Comparison of ENCODE assay signal across 13 cellular contexts in the genomic region with DNA sequence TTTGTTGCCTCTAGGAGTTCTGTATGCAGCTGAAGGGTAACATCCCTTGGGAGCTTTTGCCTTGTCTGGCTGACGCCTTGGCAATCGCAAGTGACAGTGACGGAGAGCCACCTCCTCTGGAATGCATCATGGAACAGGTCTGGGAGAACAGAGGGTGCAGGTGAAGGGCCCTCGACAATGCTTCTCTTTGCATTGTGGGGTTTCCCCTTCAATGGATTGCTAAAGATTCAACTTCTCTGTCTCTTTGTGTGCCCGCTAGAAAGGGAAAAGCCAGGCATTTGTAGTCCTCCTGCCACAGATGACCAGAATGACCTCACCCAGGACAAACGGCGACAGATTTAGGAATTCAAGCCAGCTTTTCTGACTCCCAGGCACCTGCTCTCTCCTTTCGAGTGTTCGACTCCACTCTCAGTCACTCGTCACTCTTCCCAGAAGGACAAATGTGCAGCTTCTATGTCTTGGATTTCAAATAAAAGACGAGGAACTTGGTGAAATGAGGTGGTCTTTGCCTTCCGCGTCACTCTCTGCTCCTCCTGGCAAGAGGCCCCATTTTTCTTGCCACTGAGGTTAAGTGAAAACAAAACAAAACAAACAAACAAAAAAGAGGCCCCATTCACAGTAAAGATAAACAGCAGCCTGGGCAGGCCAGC. TPM values are rescaled to one million over a fixed set of nuclear protein-coding genes. Genes with fewer than 3 reads are reported as not detected.
DNase-seq lines count a peak whose midpoint lies in the region; ATAC-seq lines count a peak whose summit lies in the region.
"Had no signal": no experiment of that assay in that cellular context is flagged by ENCODE, and none has a peak within 500 bp of the region (broad histone marks: within the 10 kb centered on the region; RNA-seq: fewer than 3 reads in every experiment).

No MANE protein-coding gene starts in this region.

- peak; percentile 21 for DNase-seq in activated naive CD4-positive, alpha-beta T cell treated with anti-CD3 and anti-CD28 coated beads for 36 hours
- no peak for DNase-seq in activated naive CD4-positive, alpha-beta T cell (lab: John Stamatoyannopoulos, UW)
- peak; percentile 30 for DNase-seq in activated CD8-positive, alpha-beta memory T cell treated with anti-CD3 and anti-CD28 coated beads, Interleukin-2, amount 10 ng/mL, durations not matched to agents 7 days and 5 days
- peak; percentile 31 for DNase-seq in ecto neural progenitor cell (ENCODE audit: low spot score)
- peak in 1 of 2 donors; percentile 10 for DNase-seq in stimulated activated naive CD8-positive, alpha-beta T cell treated with anti-CD3 and anti-CD28 coated beads, Interleukin-15, amount 100 ng/mL, for 72 hours
- no peak for DNase-seq in A172 (ENCODE audit: low spot score)
- no peak for DNase-seq in superior temporal gyrus (ENCODE audit: extremely low spot score)
- DNase-seq: body of pancreas, left cardiac atrium, NCI-H1694, NCI-H446 had no signal

- no peak overlapping the region for H3K4me3 Mint-ChIP-seq in activated naive CD4-positive, alpha-beta T cell treated with anti-CD3 and anti-CD28 coated beads for 36 hours
- H3K4me3 Mint-ChIP-seq in activated CD8-positive, alpha-beta memory T cell treated with anti-CD3 and anti-CD28 coated beads, Interleukin-2, amount 10 ng/mL, durations not matched to agents 7 days and 5 days: no peak overlapping the region
- H3K4me3 Mint-ChIP-seq in stimulated activated naive CD8-positive, alpha-beta T cell treated with anti-CD3 and anti-CD28 coated beads, Interleukin-15, amount 100 ng/mL, for 72 hours: peak overlapping the region; percentile 5 to 26

- no peak for ATAC-seq in activated CD8-positive, alpha-beta memory T cell treated with anti-CD3 and anti-CD28 coated beads, Interleukin-2, amount 10 ng/mL, durations not matched to agents 7 days and 5 days
- peak; percentile 17 for ATAC-seq in stimulated activated naive CD8-positive, alpha-beta T cell treated with anti-CD3 and anti-CD28 coated beads, Interleukin-15, amount 100 ng/mL, for 72 hours
- no peak for ATAC-seq in GM18907 (IDR thresholded peaks at IDR 0.05; ENCODE audit: unreplicated experiment)
- ATAC-seq: body of pancreas had no signal

- H3K36me3 Mint-ChIP-seq in activated naive CD4-positive, alpha-beta T cell treated with anti-CD3 and anti-CD28 coated beads for 36 hours (ENCODE audit: low read depth): peaks cover 83% of the 10 kb centered on the region
- H3K36me3 Mint-ChIP-seq in activated CD8-positive, alpha-beta memory T cell treated with anti-CD3 and anti-CD28 coated beads, Interleukin-2, amount 10 ng/mL, durations not matched to agents 7 days and 5 days: peaks cover 81% of the 10 kb centered on the region

- H3K4me1 Mint-ChIP-seq in activated naive CD4-positive, alpha-beta T cell treated with anti-CD3 and anti-CD28 coated beads for 36 hours (ENCODE audit: low read depth): peaks cover 74% of the 10 kb centered on the region
- peaks cover 77% of the 10 kb centered on the region for H3K4me1 Mint-ChIP-seq in activated CD8-positive, alpha-beta memory T cell treated with anti-CD3 and anti-CD28 coated beads, Interleukin-2, amount 10 ng/mL, durations not matched to agents 7 days and 5 days
- H3K4me1 Mint-ChIP-seq in stimulated activated naive CD8-positive, alpha-beta T cell treated with anti-CD3 and anti-CD28 coated beads, Interleukin-15, amount 100 ng/mL, for 72 hours: peaks cover 85% of the 10 kb centered on the region

- peaks cover 2% of the 10 kb centered on the region for H3K9me3 Mint-ChIP-seq in activated naive CD4-positive, alpha-beta T cell treated with anti-CD3 and anti-CD28 coated beads for 36 hours
- H3K9me3 Mint-ChIP-seq in activated CD8-positive, alpha-beta memory T cell treated with anti-CD3 and anti-CD28 coated beads, Interleukin-2, amount 10 ng/mL, durations not matched to agents 7 days and 5 days (ENCODE audit: low read depth): no peaks in the 10 kb centered on the region
- H3K9me3 Mint-ChIP-seq in stimulated activated naive CD8-positive, alpha-beta T cell treated with anti-CD3 and anti-CD28 coated beads, Interleukin-15, amount 100 ng/mL, for 72 hours: peaks cover under 1 to 1% of the 10 kb centered on the region in 2 donors

- H3K27ac Mint-ChIP-seq in activated naive CD4-positive, alpha-beta T cell treated with anti-CD3 and anti-CD28 coated beads for 36 hours: peak overlapping the region; percentile 44
- peak overlapping the region; percentile 42 for H3K27ac Mint-ChIP-seq in activated CD8-positive, alpha-beta memory T cell treated with anti-CD3 and anti-CD28 coated beads, Interleukin-2, amount 10 ng/mL, durations not matched to agents 7 days and 5 days
- peak overlapping the region in 1 of 2 donors; percentile 87 for H3K27ac Mint-ChIP-seq in stimulated activated naive CD8-positive, alpha-beta T cell treated with anti-CD3 and anti-CD28 coated beads, Interleukin-15, amount 100 ng/mL, for 72 hours

- intact Hi-C loops in activated naive CD4-positive, alpha-beta T cell treated with anti-CD3 and anti-CD28 coated beads for 36 hours (cut with micrococcal nuclease): loop anchor here (2.0 kb wide), 1 partner anchor 21 kb away; no protein-coding TSS in a partner anchor

- H3K27me3 Mint-ChIP-seq in activated naive CD4-positive, alpha-beta T cell treated with anti-CD3 and anti-CD28 coated beads for 36 hours (ENCODE audit: low read depth): no peaks in the 10 kb centered on the region
- no peaks in the 10 kb centered on the region for H3K27me3 Mint-ChIP-seq in activated CD8-positive, alpha-beta memory T cell treated with anti-CD3 and anti-CD28 coated beads, Interleukin-2, amount 10 ng/mL, durations not matched to agents 7 days and 5 days
- no peaks in the 10 kb centered on the region for H3K27me3 Mint-ChIP-seq in stimulated activated naive CD8-positive, alpha-beta T cell treated with anti-CD3 and anti-CD28 coated beads, Interleukin-15, amount 100 ng/mL, for 72 hours

- CTCF ChIA-PET in activated naive CD4-positive, alpha-beta T cell treated with anti-CD3 and anti-CD28 coated beads for 36 hours (lab: Charles Lee): no interaction called here
- CTCF ChIA-PET in activated CD8-positive, alpha-beta memory T cell treated with anti-CD3 and anti-CD28 coated beads, Interleukin-2, amount 10 ng/mL, durations not matched to agents 7 days and 5 days (lab: Charles Lee): interaction anchor here (1.4 to 3.1 kb wide), 3 partner anchors 15 to 51 kb away, joined by 3 to 16 read pairs (median 13); no protein-coding TSS in a partner anchor

RNA-seq across cellular contexts. Expression of gene IL2RA, which starts 26.1 kb away (rescaled TPM):
- total RNA-seq in activated naive CD4-positive, alpha-beta T cell treated with anti-CD3 and anti-CD28 coated beads for 36 hours: 100 to 1,000 TPM; 443 to 471 TPM
- 100 to 1,000 TPM; 302 to 832 TPM for total RNA-seq in activated CD8-positive, alpha-beta memory T cell treated with anti-CD3 and anti-CD28 coated beads, Interleukin-2, amount 10 ng/mL, durations not matched to agents 7 days and 5 days
- not detected in 2 replicates for total RNA-seq in A172 (2014; rRNA removed; shearing (Covaris generic))
- total RNA-seq: SK-MEL-5 had no signal

RNA-seq across cellular contexts. Expression of gene RBM17, which starts 52.8 kb away (rescaled TPM):
- 100 to 1,000 TPM; 157 to 162 TPM for total RNA-seq in activated naive CD4-positive, alpha-beta T cell treated with anti-CD3 and anti-CD28 coated beads for 36 hours
- 100 to 1,000 TPM; 205 to 267 TPM for total RNA-seq in activated CD8-positive, alpha-beta memory T cell treated with anti-CD3 and anti-CD28 coated beads, Interleukin-2, amount 10 ng/mL, durations not matched to agents 7 days and 5 days
- 56.5 and 70.3 TPM in 2 replicates for total RNA-seq in A172 (2014; rRNA removed; shearing (Covaris generic))

RNA-seq across cellular contexts. Expression of gene IL15RA, which starts 58.7 kb away (rescaled TPM):
- 10 to 100 TPM; 14.7 to 16.3 TPM for total RNA-seq in activated naive CD4-positive, alpha-beta T cell treated with anti-CD3 and anti-CD28 coated beads for 36 hours
- 10 to 100 TPM; 31.1 to 31.7 TPM for total RNA-seq in activated CD8-positive, alpha-beta memory T cell treated with anti-CD3 and anti-CD28 coated beads, Interleukin-2, amount 10 ng/mL, durations not matched to agents 7 days and 5 days
- 10.3 and 16.3 TPM in 2 replicates for total RNA-seq in A172 (2014; rRNA removed; shearing (Covaris generic))

Comparison
In these comparisons a context has a peak if more than half of its experiments do, and no peak if none do; other contexts are left out.
1. DNase-seq: peak in activated naive CD4-positive, alpha-beta T cell treated with anti-CD3 and anti-CD28 coated beads for 36 hours (single experiment), activated CD8-positive, alpha-beta memory T cell treated with anti-CD3 and anti-CD28 coated beads, Interleukin-2, amount 10 ng/mL, durations not matched to agents 7 days and 5 days (single experiment) and ecto neural progenitor cell (single experiment); none in activated naive CD4-positive, alpha-beta T cell (0 of 4), A172 (single experiment) and superior temporal gyrus (single experiment).
2. H3K4me3 Mint-ChIP-seq: peak in stimulated activated naive CD8-positive, alpha-beta T cell treated with anti-CD3 and anti-CD28 coated beads, Interleukin-15, amount 100 ng/mL, for 72 hours (2 of 2); none in activated naive CD4-positive, alpha-beta T cell treated with anti-CD3 and anti-CD28 coated beads for 36 hours (single experiment) and activated CD8-positive, alpha-beta memory T cell treated with anti-CD3 and anti-CD28 coated beads, Interleukin-2, amount 10 ng/mL, durations not matched to agents 7 days and 5 days (single experiment).
3. RNA of gene IL2RA, which starts 26.1 kb away (total RNA-seq): 302 to 832 TPM in activated CD8-positive, alpha-beta memory T cell treated with anti-CD3 and anti-CD28 coated beads, Interleukin-2, amount 10 ng/mL, durations not matched to agents 7 days and 5 days and 443 to 471 TPM in activated naive CD4-positive, alpha-beta T cell treated with anti-CD3 and anti-CD28 coated beads for 36 hours; not detected in A172; every median in the first group is over 100 times any median in the second.